8 cellular contexts compared by ENCODE assay signal in the genomic region with DNA sequence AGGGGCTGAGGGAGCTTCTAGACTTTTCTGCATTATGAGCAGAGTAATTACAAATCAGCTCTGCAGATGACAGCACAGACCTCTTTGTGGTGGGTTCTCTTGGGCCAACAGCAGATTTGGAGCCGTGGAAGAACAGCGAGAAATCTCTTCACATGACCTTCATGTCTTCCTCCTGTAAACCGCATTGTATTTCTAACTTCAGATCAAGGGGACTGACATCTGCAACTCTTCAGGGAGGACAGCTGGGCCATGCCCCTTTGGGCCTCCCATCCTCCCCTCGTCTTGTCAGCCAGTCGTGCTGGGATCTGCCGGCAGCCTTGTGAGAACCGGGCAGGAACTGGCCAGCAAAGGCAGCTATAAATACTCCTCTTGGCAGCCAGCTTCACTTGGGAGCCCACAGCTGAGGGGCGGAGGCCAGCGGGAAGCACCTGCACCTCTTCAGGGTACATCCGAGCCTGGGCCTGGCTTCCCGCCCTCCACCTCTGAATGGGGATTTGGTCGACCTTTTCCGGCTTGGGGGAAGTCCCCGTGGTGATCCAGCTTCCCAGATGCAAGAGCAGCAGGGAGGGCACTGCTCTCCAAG. TPM values are rescaled to one million over a fixed set of nuclear protein-coding genes. Genes with fewer than 3 reads are reported as not detected.
A peak's percentile ranks its signal among the peaks of the same experiment; 100 is the strongest.
DNase-seq lines count a peak whose midpoint lies in the region; ATAC-seq lines count a peak whose summit lies in the region.

No MANE protein-coding gene starts in this region.

- no peaks in the 10 kb centered on the region for H3K9me3 ChIP-seq in subcutaneous abdominal adipose tissue (ENCODE audit: control insufficient read depth in 5 of 5, low read length in 5 of 5)

- H3K27ac ChIP-seq in subcutaneous abdominal adipose tissue (ENCODE audit: low read depth, low read length) = peak overlapping the region; percentile 81

- peaks cover 0 to 46% (median 16%) of the 10 kb centered on the region in 5 donors for H3K4me1 ChIP-seq in subcutaneous abdominal adipose tissue (ENCODE audit: control insufficient read depth in 5 of 5, insufficient read depth in 5 of 5, low read length in 5 of 5)

- peak overlapping the region in 1 of 5 donors; percentile 2 for H3K4me3 ChIP-seq in subcutaneous abdominal adipose tissue (ENCODE audit: low read depth in 1 of 5, low read length in 5 of 5)

- no peak overlapping the region for H3K9ac ChIP-seq in subcutaneous abdominal adipose tissue (ENCODE audit: low read length in 5 of 5)

- H3K36me3 ChIP-seq in subcutaneous abdominal adipose tissue (ENCODE audit: control insufficient read depth in 5 of 5, insufficient read depth in 5 of 5, low read length in 5 of 5) = no peaks in the 10 kb centered on the region

- no peak overlapping the region for H3K4me3 Mint-ChIP-seq in T-helper 2 cell treated with Interferon-gamma antibody and Interleukin-4, amounts not matched to agents 5 μg/mL and 100 μg/mL, for 36 hours

- H3K27me3 Mint-ChIP-seq in T-helper 2 cell treated with Interferon-gamma antibody and Interleukin-4, amounts not matched to agents 5 μg/mL and 100 μg/mL, for 36 hours (ENCODE audit: low read depth) = peaks cover 16% of the 10 kb centered on the region

- no peak overlapping the region for H3K27ac Mint-ChIP-seq in T-helper 2 cell treated with Interferon-gamma antibody and Interleukin-4, amounts not matched to agents 5 μg/mL and 100 μg/mL, for 36 hours

- H3K4me1 Mint-ChIP-seq in T-helper 2 cell treated with Interferon-gamma antibody and Interleukin-4, amounts not matched to agents 5 μg/mL and 100 μg/mL, for 36 hours (ENCODE audit: low read depth) = peaks cover 15% of the 10 kb centered on the region

- peak; percentile 28 for DNase-seq in SK-N-DZ (ENCODE audit: low spot score)
- peak; percentile 43 for DNase-seq in iPS-NIHi11 (ENCODE audit: low spot score)
- no peak for DNase-seq in amniotic stem cell (lab: John Stamatoyannopoulos, UW)
- no peak for DNase-seq in T-helper 2 cell treated with Interferon-gamma antibody and Interleukin-4, amounts not matched to agents 5 μg/mL and 100 μg/mL, for 36 hours (ENCODE audit: low spot score)

- ATAC-seq in GM19025 (IDR thresholded peaks at IDR 0.05; ENCODE audit: low read depth, unreplicated experiment) = peak; percentile 42
- ATAC-seq in HG03108 (IDR thresholded peaks at IDR 0.05; ENCODE audit: unreplicated experiment) = peak; percentile 38
- no peak for ATAC-seq in GM21360 (IDR thresholded peaks at IDR 0.05; ENCODE audit: unreplicated experiment)

- H3K9me3 Mint-ChIP-seq in T-helper 2 cell treated with Interferon-gamma antibody and Interleukin-4, amounts not matched to agents 5 μg/mL and 100 μg/mL, for 36 hours = no peaks in the 10 kb centered on the region

- no peaks in the 10 kb centered on the region for H3K36me3 Mint-ChIP-seq in T-helper 2 cell treated with Interferon-gamma antibody and Interleukin-4, amounts not matched to agents 5 μg/mL and 100 μg/mL, for 36 hours (ENCODE audit: low read depth)

- peaks cover 0 to 2% (median 0%) of the 10 kb centered on the region in 5 donors for H3K27me3 ChIP-seq in subcutaneous abdominal adipose tissue (ENCODE audit: control insufficient read depth in 5 of 5, insufficient read depth in 4 of 5, low read length in 5 of 5)

RNA-seq across cellular contexts. Expression of gene STEAP1B, which starts 54.8 kb away (rescaled TPM):
- 0.99 and 4.8 TPM in 2 replicates for polyA plus RNA-seq in SK-N-DZ (2014; cell fraction: cytosol; rRNA removed)
- polyA plus RNA-seq in SK-N-DZ (2014; cell fraction: nucleus; rRNA removed) = 0.90 and 1.6 TPM in 2 replicates

Comparison
In these comparisons a context has a peak if more than half of its experiments do, and no peak if none do; other contexts are left out.
1. DNase-seq: peak in SK-N-DZ (single experiment) and iPS-NIHi11 (single experiment); none in amniotic stem cell (single experiment) and T-helper 2 cell treated with Interferon-gamma antibody and Interleukin-4, amounts not matched to agents 5 μg/mL and 100 μg/mL, for 36 hours (single experiment).